In the genomic region with DNA sequence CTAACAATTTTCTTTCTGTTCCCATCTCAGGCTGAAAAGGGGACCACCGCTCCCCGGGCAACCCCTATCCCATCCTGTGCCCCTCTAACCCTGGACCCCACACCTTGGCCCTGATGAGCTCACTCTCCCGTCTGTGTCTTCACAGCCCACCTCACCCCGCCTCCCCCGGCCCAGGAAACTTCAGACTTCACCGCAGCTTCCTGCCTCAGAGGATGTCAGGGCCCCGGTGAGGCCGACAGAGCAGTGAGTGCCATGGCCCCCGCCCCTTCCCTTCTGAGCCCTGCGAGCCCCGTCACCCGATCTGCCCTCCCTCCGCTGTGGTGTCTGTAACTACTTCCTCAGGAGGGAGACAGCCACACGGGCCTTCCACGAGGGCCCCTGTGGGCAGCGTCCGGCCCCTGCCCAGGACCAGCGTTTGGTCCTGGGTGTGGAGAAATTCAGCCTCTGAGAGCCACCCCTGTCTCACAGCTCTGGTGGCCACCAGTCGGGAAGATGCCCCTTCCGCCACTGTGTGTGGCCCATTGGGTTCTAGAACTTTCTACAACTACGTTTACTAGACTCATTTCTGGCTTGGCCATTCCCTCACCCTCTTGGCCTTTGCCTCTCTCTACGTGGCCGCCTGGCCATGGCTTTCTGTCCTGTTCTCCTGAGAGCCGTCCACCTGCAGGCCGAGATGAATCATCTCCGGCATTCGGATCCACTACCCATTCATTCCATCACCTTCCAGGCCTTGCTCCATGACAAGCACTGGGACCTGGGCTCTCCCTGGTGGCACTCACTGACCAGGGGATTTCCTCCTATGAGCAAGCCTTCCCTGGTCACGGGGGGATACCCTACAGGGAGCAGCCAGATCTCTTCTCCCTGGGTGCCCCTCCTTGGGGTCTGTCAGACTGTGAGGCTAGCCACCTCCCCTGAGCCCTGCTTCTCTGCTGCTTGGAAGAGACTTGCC, we compare ENCODE assay signal across 8 cellular contexts. TPM values are rescaled to one million over a fixed set of nuclear protein-coding genes. Genes with fewer than 3 reads are reported as not detected.
A peak's percentile ranks its signal among the peaks of the same experiment; 100 is the strongest.
DNase-seq lines count a peak whose midpoint lies in the region; ATAC-seq and TF ChIP-seq lines count a peak whose summit lies in the region.

No MANE protein-coding gene starts in this region.

- peaks cover 3% of the 10 kb centered on the region for H3K36me3 ChIP-seq in rectal smooth muscle tissue (ENCODE audit: control insufficient read depth, insufficient read depth, low read length)

- H3K4me3 ChIP-seq in rectal smooth muscle tissue (ENCODE audit: low read length): peak overlapping the region; percentile 37

- H3K4me1 ChIP-seq in rectal smooth muscle tissue (ENCODE audit: control insufficient read depth, insufficient read depth, low read length): peaks cover 6% of the 10 kb centered on the region

- no peak overlapping the region for H3K9ac ChIP-seq in rectal smooth muscle tissue (ENCODE audit: low read length)

- no peak for TF ChIP-seq CTCF in omental fat pad (IDR thresholded peaks at IDR 0.05)

- peak; percentile 48 for ATAC-seq in GM19351 (IDR thresholded peaks at IDR 0.05; ENCODE audit: unreplicated experiment)
- ATAC-seq in HG03460 (IDR thresholded peaks at IDR 0.05; ENCODE audit: unreplicated experiment): peak; percentile 42
- ATAC-seq in omental fat pad (ENCODE audit: low FRiP score): no peak

- no peaks in the 10 kb centered on the region for H3K27me3 ChIP-seq in rectal smooth muscle tissue (ENCODE audit: control insufficient read depth, insufficient read depth, low read length)

- H3K27ac ChIP-seq in rectal smooth muscle tissue (ENCODE audit: low read depth, low read length): no peak overlapping the region

- DNase-seq in activated CD4-positive, alpha-beta T cell treated with anti-CD3 and anti-CD28 coated beads for 24 hours (ENCODE audit: low read depth in 2 of 2): peak; percentile 84 to 89
- peak; percentile 85 for DNase-seq in effector CD8-positive, alpha-beta T cell (lab: John Stamatoyannopoulos, UW)
- DNase-seq in omental fat pad (ENCODE audit: low spot score): no peak
- no peak for DNase-seq in HuH-7 (ENCODE audit: low spot score)
- no peak for DNase-seq in NCI-H526 treated with DMSO at 0.1 percent for 48 hours (lab: John Stamatoyannopoulos, UW)

RNA-seq across cellular contexts. Expression of a gene that starts 3.4 kb away (rescaled TPM):
- total RNA-seq in omental fat pad: 10 to 100 TPM in 2 of 4 donors, 1 to 10 TPM in 2; 4.8 to 11.4 (median 9.5) TPM

RNA-seq across cellular contexts. Expression of a gene that starts 13.7 kb away (rescaled TPM):
- 10 to 100 TPM in 1 of 4 donors, 1 to 10 TPM in 3; 3.7 to 10.4 (median 6.6) TPM for total RNA-seq in omental fat pad

Comparison
In these comparisons a context has a peak if more than half of its experiments do, and no peak if none do; other contexts are left out.
1. DNase-seq: peak in activated CD4-positive, alpha-beta T cell treated with anti-CD3 and anti-CD28 coated beads for 24 hours (2 of 2) and effector CD8-positive, alpha-beta T cell (single experiment); none in omental fat pad (single experiment), HuH-7 (single experiment) and NCI-H526 treated with DMSO at 0.1 percent for 48 hours (single experiment).